Comparison of ENCODE assay signal across 12 cellular contexts in genomic region chr19:16327501-16327900, GRCh38. TPM values are rescaled to one million over a fixed set of nuclear protein-coding genes. Genes with fewer than 3 reads are reported as not detected.
DNase-seq lines count a peak whose midpoint lies in the region; ATAC-seq and TF ChIP-seq lines count a peak whose summit lies in the region.
"Had no signal": no experiment of that assay in that cellular context is flagged by ENCODE, and none has a peak within 500 bp of the region (broad histone marks: within the 10 kb centered on the region; RNA-seq: fewer than 3 reads in every experiment).

No MANE protein-coding gene starts in this region.

- intact Hi-C loops in IMR-90 (cut with micrococcal nuclease) (no loop called here), activated B cell treated with CpG ODN at 0.5 μM for 24 hours (cut with micrococcal nuclease) (loop anchor here (5.0 to 10.0 kb wide), 3 partner anchors 213 to 260 kb away; partner anchors contain the start of genes RAB8A and TPM4)

- H3K4me3 Mint-ChIP-seq in activated B cell treated with CpG ODN at 0.5 μM for 24 hours: peak overlapping the region; percentile 95
- H3K4me3 Mint-ChIP-seq in stimulated activated naive CD8-positive, alpha-beta T cell treated with anti-CD3 and anti-CD28 coated beads, Interleukin-15, amount 100 ng/mL, for 72 hours: peak overlapping the region; percentile 74 to 79

- H2BK20ac ChIP-seq in IMR-90 (ENCODE audit: low read depth, low read length): no peak overlapping the region

- H3K9me3 ChIP-seq in IMR-90 (ENCODE audit: control insufficient read depth, insufficient read depth, low read length): no peaks in the 10 kb centered on the region

- H3K36me3 Mint-ChIP-seq in activated B cell treated with CpG ODN at 0.5 μM for 24 hours (ENCODE audit: low read depth): peaks cover 41% of the 10 kb centered on the region

- peaks cover 2 to 35% of the 10 kb centered on the region in 2 experiments; a peak in 3 of 4 replicates for H3K79me1 ChIP-seq in IMR-90 (ENCODE audit: low read depth in 1 of 2, low read length in 2 of 2)

- no peak overlapping the region for H4K5ac ChIP-seq in IMR-90 (ENCODE audit: low read depth, low read length)

- H3K4me3 ChIP-seq in IMR-90 (ENCODE audit: insufficient read depth, low read depth, low read length): no peak overlapping the region
- H3K4me3 ChIP-seq in fibroblast of the aortic adventitia (ENCODE audit: low read depth, low read length): peak overlapping the region; percentile 87

- no peak overlapping the region for H3K4me2 ChIP-seq in IMR-90 (ENCODE audit: low read depth, low read length)

- peaks cover 3% of the 10 kb centered on the region; the same call in 1 of the 2 replicates for H3K9me1 ChIP-seq in IMR-90 (ENCODE audit: insufficient read depth, low read length)

- no peak overlapping the region for H2AK5ac ChIP-seq in IMR-90 (ENCODE audit: low read depth, low read length)

- no CpG with 5 or more reads among the region's 6 CpGs for WGBS in IMR-90 (ENCODE audit: extremely low coverage in 2 of 2, insufficient read length in 1 of 2), 2 experiments

- H3K4me1 Mint-ChIP-seq in activated B cell treated with CpG ODN at 0.5 μM for 24 hours: peaks cover 75% of the 10 kb centered on the region
- peaks cover 68% of the 10 kb centered on the region for H3K4me1 Mint-ChIP-seq in stimulated activated naive CD8-positive, alpha-beta T cell treated with anti-CD3 and anti-CD28 coated beads, Interleukin-15, amount 100 ng/mL, for 72 hours

- H3K56ac ChIP-seq in IMR-90 (ENCODE audit: extremely low read depth, insufficient read depth, low read length): no peak overlapping the region

- TF ChIP-seq CTCF in IMR-90 (conservative IDR thresholded peaks at IDR 0.05; ENCODE audit: low read depth, low read length) (no peak), activated B cell treated with CpG ODN at 0.5 μM for 24 hours (IDR thresholded peaks at IDR 0.05) (no peak), fibroblast of the aortic adventitia (IDR thresholded peaks at IDR 0.05; ENCODE audit: insufficient read depth, low read length) (no peak)

- peaks cover 12% of the 10 kb centered on the region for H3K36me3 ChIP-seq in IMR-90 (ENCODE audit: control insufficient read depth, insufficient read depth, low read length)

- dilution Hi-C loops in IMR-90 (cut with HindIII; ENCODE audit: low sequenced_read_pairs, unreplicated experiment): no loop called here

- no peak overlapping the region for H2AK9ac ChIP-seq in IMR-90 (replicated peaks; ENCODE audit: low read depth, low read length, poor library complexity)

- H3K27ac Mint-ChIP-seq in activated B cell treated with CpG ODN at 0.5 μM for 24 hours: peak overlapping the region; percentile 94
- H3K27ac Mint-ChIP-seq in stimulated activated naive CD8-positive, alpha-beta T cell treated with anti-CD3 and anti-CD28 coated beads, Interleukin-15, amount 100 ng/mL, for 72 hours: no peak overlapping the region
- H3K27ac Mint-ChIP-seq: endodermal cell had no signal

- H3K4me1 ChIP-seq in IMR-90 (ENCODE audit: control insufficient read depth, insufficient read depth, low read length): peaks cover 19% of the 10 kb centered on the region

- no peak overlapping the region for H3K18ac ChIP-seq in IMR-90 (ENCODE audit: low read depth, low read length)

- no peak for TF ChIP-seq RAD21 in IMR-90 (IDR thresholded peaks at IDR 0.05; ENCODE audit: low read length)

- H2BK15ac ChIP-seq in IMR-90 (ENCODE audit: low read depth, low read length): no peak overlapping the region

- peaks cover 42% of the 10 kb centered on the region for H4K20me1 ChIP-seq in IMR-90 (ENCODE audit: insufficient read depth, low read length)

- no peak overlapping the region for H2AFZ ChIP-seq in IMR-90 (replicated peaks; ENCODE audit: low read length, poor library complexity)

- H3K4ac ChIP-seq in IMR-90 (ENCODE audit: low read depth, low read length): no peak overlapping the region

- H4K91ac ChIP-seq in IMR-90 (ENCODE audit: insufficient read depth, low read depth, low read length): no peak overlapping the region

- no peak for TF ChIP-seq POLR2A in IMR-90 (IDR thresholded peaks at IDR 0.05; ENCODE audit: low read depth, low read length)

- no peak overlapping the region for H3K9ac ChIP-seq in IMR-90 (ENCODE audit: low read depth, low read length)

- POLR2A ChIA-PET in IMR-90 (lab: Charles Lee; ENCODE audit: unreplicated experiment): interaction anchor here (0.5 kb wide), 1 partner anchor 305 kb away, joined by 12 read pairs; no protein-coding TSS in a partner anchor
- POLR2A ChIA-PET in activated B cell treated with CpG ODN at 0.5 μM for 24 hours (lab: Charles Lee): interaction anchor here (0.7 to 14.3 kb wide), 21 partner anchors 13 to 936 kb away, joined by 3 to 828 read pairs (median 18); partner anchors contain the start of genes FAM32A and HSH2D

- no peak overlapping the region for H3K27ac ChIP-seq in IMR-90 (ENCODE audit: insufficient read depth, low read length)

- ATAC-seq in IMR-90 (ENCODE audit: low read depth) (no peak), activated B cell treated with CpG ODN at 0.5 μM for 24 hours (ENCODE audit: low read depth) (no peak), GM21717 (IDR thresholded peaks at IDR 0.05; ENCODE audit: unreplicated experiment) (no peak), HG02798 (IDR thresholded peaks at IDR 0.05; ENCODE audit: poor library complexity, unreplicated experiment) (no peak), HG02870 (IDR thresholded peaks at IDR 0.05; ENCODE audit: unreplicated experiment) (no peak)
- no peak for ATAC-seq in stimulated activated naive CD8-positive, alpha-beta T cell treated with anti-CD3 and anti-CD28 coated beads, Interleukin-15, amount 100 ng/mL, for 72 hours
- ATAC-seq: left lobe of liver had no signal

- H3K9me3 Mint-ChIP-seq in activated B cell treated with CpG ODN at 0.5 μM for 24 hours: no peaks in the 10 kb centered on the region
- no peaks in the 10 kb centered on the region for H3K9me3 Mint-ChIP-seq in stimulated activated naive CD8-positive, alpha-beta T cell treated with anti-CD3 and anti-CD28 coated beads, Interleukin-15, amount 100 ng/mL, for 72 hours
- H3K9me3 Mint-ChIP-seq: endodermal cell had no signal

- no peaks in the 10 kb centered on the region for H3K27me3 ChIP-seq in IMR-90 (ENCODE audit: control insufficient read depth, insufficient read depth, low read length)

- in situ Hi-C loops in IMR-90 (cut with MboI; ENCODE audit: low sequenced_read_pairs): no loop called here

- H3K23ac ChIP-seq in IMR-90 (ENCODE audit: low read depth, low read length): 0 out of 2 replicates have a peak overlapping the region, but pooled peaks have one; percentile 1

- no peak overlapping the region for H2BK120ac ChIP-seq in IMR-90 (ENCODE audit: low read depth, low read length)

- DNase-seq in IMR-90 (no peak), activated B cell treated with CpG ODN at 0.5 μM for 24 hours (no peak), fibroblast of the aortic adventitia (ENCODE audit: low read depth) (peak; percentile 48), Ammon's horn (ENCODE audit: low spot score) (no peak)
- no peak for DNase-seq in stimulated activated naive CD8-positive, alpha-beta T cell treated with anti-CD3 and anti-CD28 coated beads, Interleukin-15, amount 100 ng/mL, for 72 hours
- DNase-seq: endodermal cell, HCEC 1CT, NCI-H510A treated with DMSO at 0.1 percent for 48 hours had no signal

- no peak overlapping the region for H4K8ac ChIP-seq in IMR-90 (ENCODE audit: low read depth in 2 of 2, low read length in 2 of 2)

- H2BK5ac ChIP-seq in IMR-90 (ENCODE audit: low read depth, low read length, poor library complexity, severe bottlenecking): no peak overlapping the region

- BruUV-seq in IMR-90 (replicated peaks; lab: Mats Ljungman, UMichigan): no TSS peak

- CTCF ChIA-PET in IMR-90 (lab: Yijun Ruan, JAX) (interaction anchor here (1.3 to 1.4 kb wide), 2 partner anchors 12 to 80 kb away, joined by 3 read pairs; no protein-coding TSS in a partner anchor), activated B cell treated with CpG ODN at 0.5 μM for 24 hours (lab: Charles Lee) (interaction anchor here (1.1 to 4.7 kb wide), 10 partner anchors 11 to 90 kb away, joined by 3 to 41 read pairs (median 12); no protein-coding TSS in a partner anchor)

- no peak overlapping the region for H3K14ac ChIP-seq in IMR-90 (replicated peaks; ENCODE audit: low read depth, low read length)

- no peaks in the 10 kb centered on the region for H3K27me3 Mint-ChIP-seq in activated B cell treated with CpG ODN at 0.5 μM for 24 hours
- peaks cover 68% of the 10 kb centered on the region for H3K27me3 Mint-ChIP-seq in stimulated activated naive CD8-positive, alpha-beta T cell treated with anti-CD3 and anti-CD28 coated beads, Interleukin-15, amount 100 ng/mL, for 72 hours

TF ChIP-seq in IMR-90, 13 proteins besides CTCF, POLR2A, EP300 and RAD21:
- TF ChIP-seq FOS (IDR thresholded peaks at IDR 0.05; ENCODE audit: low read depth, low read length) (no peak), USF2 (IDR thresholded peaks at IDR 0.05; ENCODE audit: low read depth, low read length) (no peak)

RNA-seq across cellular contexts. Expression of gene KLF2, which starts 2.9 kb away (rescaled TPM):
- total RNA-seq in IMR-90 (2012; rRNA removed) (1.1 and 3.3 TPM in 2 replicates), activated B cell treated with CpG ODN at 0.5 μM for 24 hours (76.8 and 87.6 TPM in 2 replicates), fibroblast of the aortic adventitia (ENCODE audit: low replicate concordance) (2.2 and 5.7 TPM in 2 replicates)
- 34.4 and 38.9 TPM in 2 replicates for polyA plus RNA-seq in IMR-90 (2012; rRNA removed)
- polyA plus RNA-seq in IMR-90 (2012; cell fraction: cytosol; rRNA removed): 49.1 and 78.5 TPM in 2 replicates
- polyA plus RNA-seq in IMR-90 (2012; cell fraction: nucleus; rRNA removed; ENCODE audit: low replicate concordance): 129 and 171 TPM in 2 replicates

Comparison
In these comparisons a context has a peak if more than half of its experiments do, and no peak if none do; other contexts are left out.
1. RNA of gene KLF2, which starts 2.9 kb away (total RNA-seq): 76.8 to 87.6 TPM in activated B cell treated with CpG ODN at 0.5 μM for 24 hours; 2.2 to 5.7 TPM in fibroblast of the aortic adventitia and 1.1 to 3.3 TPM in IMR-90; every median in the first group is over 10 times any median in the second.